ENCODE assay signal across 14 cellular contexts in the genomic region with DNA sequence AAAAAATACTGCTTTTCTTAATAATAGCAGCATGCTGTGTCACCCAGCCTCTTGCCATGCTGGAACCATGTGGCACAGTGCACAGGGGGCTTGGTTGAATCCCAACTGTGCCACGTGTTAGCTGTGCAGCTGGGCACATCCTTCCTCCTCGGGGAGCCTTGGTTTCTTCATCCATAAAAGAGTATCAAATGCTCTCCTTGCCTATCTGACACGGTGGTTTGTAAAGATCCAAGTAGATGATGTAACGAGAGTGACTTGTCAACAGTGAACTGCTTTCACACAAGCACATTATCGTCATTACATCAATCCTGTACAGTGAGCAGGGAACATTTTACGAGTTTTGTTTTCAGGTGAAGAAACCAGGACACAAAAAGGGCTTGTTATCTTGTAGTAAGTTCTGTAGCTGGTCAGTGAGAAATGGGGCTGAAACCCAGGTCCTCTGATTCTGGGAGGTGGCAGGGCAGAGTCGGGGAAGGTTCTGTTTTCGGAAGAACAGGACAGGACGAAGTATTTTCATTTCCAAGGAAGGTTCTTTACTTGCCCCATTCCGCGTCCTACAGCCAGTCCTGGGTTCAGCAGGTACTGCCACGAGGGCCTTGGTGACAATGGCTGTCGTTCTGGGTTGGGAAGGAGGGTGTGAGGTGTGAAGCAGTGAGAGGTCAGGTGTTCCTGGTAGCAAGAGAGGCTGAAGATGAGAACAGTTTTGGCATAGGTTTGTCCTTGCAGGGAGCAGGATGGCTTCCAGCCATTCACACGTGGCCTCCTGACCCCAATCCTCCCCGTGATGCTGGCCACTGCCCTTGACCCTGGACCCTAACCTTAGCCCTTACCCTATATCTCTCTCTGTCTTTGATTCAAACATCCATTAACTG. TPM values are rescaled to one million over a fixed set of nuclear protein-coding genes. Genes with fewer than 3 reads are reported as not detected.
"Had no signal": no experiment of that assay in that cellular context is flagged by ENCODE, and none has a peak within 500 bp of the region (broad histone marks: within the 10 kb centered on the region; RNA-seq: fewer than 3 reads in every experiment).

No MANE protein-coding gene starts in this region.

- H3K4me1 Mint-ChIP-seq: activated naive CD8-positive, alpha-beta T cell treated with anti-CD3 and anti-CD28 coated beads, Interleukin-2, amount 10 ng/mL, durations not matched to agents 7 days and 5 days had no signal

- ATAC-seq: gastroesophageal sphincter; left colon; naive thymus-derived CD4-positive, alpha-beta T cell had no signal

- H3K4me3 Mint-ChIP-seq: activated naive CD8-positive, alpha-beta T cell treated with anti-CD3 and anti-CD28 coated beads, Interleukin-2, amount 10 ng/mL, durations not matched to agents 7 days and 5 days; brain; naive thymus-derived CD4-positive, alpha-beta T cell had no signal

- H3K27me3 Mint-ChIP-seq: brain had no signal

- H3K27ac Mint-ChIP-seq: activated naive CD8-positive, alpha-beta T cell treated with anti-CD3 and anti-CD28 coated beads, Interleukin-2, amount 10 ng/mL, durations not matched to agents 7 days and 5 days; brain had no signal

- H3K36me3 Mint-ChIP-seq: activated naive CD8-positive, alpha-beta T cell treated with anti-CD3 and anti-CD28 coated beads, Interleukin-2, amount 10 ng/mL, durations not matched to agents 7 days and 5 days; naive thymus-derived CD4-positive, alpha-beta T cell had no signal

- DNase-seq: activated CD4-positive, alpha-beta T cell treated with anti-CD3 and anti-CD28 coated beads, Interleukin-2, amount 50 U/mL, for 48 hours; activated naive CD8-positive, alpha-beta T cell treated with anti-CD3 and anti-CD28 coated beads, Interleukin-2, amount 10 ng/mL, durations not matched to agents 7 days and 5 days; central memory CD4-positive, alpha-beta T cell; cortex of kidney; effector CD4-positive, alpha-beta T cell; left colon; retina; stimulated activated CD4-positive, alpha-beta T cell treated with anti-CD3 and anti-CD28 coated beads, Interleukin-4, amount 100 ng/mL, for 1 hour; stimulated activated naive CD4-positive, alpha-beta T cell treated with Interleukin-2 at 50 U/mL for 16 hours; trophoblast cell had no signal

- H3K4me3 ChIP-seq: gastroesophageal sphincter, lung had no signal

- H3K9me3 Mint-ChIP-seq: activated naive CD8-positive, alpha-beta T cell treated with anti-CD3 and anti-CD28 coated beads, Interleukin-2, amount 10 ng/mL, durations not matched to agents 7 days and 5 days; brain; naive thymus-derived CD4-positive, alpha-beta T cell had no signal

RNA-seq across cellular contexts. Expression of a gene that starts 24.6 kb away (rescaled TPM):
- polyA plus RNA-seq: naive thymus-derived CD4-positive, alpha-beta T cell had no signal
